In genomic region chr16:31242197-31242596, GRCh38 we compare ENCODE assay signal across 22 cellular contexts. TPM values are rescaled to one million over a fixed set of nuclear protein-coding genes. Genes with fewer than 3 reads are reported as not detected.
DNase-seq lines count a peak whose midpoint lies in the region; ATAC-seq and TF ChIP-seq lines count a peak whose summit lies in the region.
"Had no signal": no experiment of that assay in that cellular context is flagged by ENCODE, and none has a peak within 500 bp of the region (broad histone marks: within the 10 kb centered on the region; RNA-seq: fewer than 3 reads in every experiment).

No MANE protein-coding gene starts in this region.

- no peaks in the 10 kb centered on the region for H4K20me1 ChIP-seq in PC-9 (ENCODE audit: insufficient read depth)
- no peaks in the 10 kb centered on the region for H4K20me1 ChIP-seq in SK-N-SH (ENCODE audit: insufficient read depth)

- no peak overlapping the region for H3K9ac ChIP-seq in SK-N-SH
- H3K9ac ChIP-seq: KMS-11 had no signal

- peaks cover 18% of the 10 kb centered on the region for H3F3A ChIP-seq in PC-9 (ENCODE audit: insufficient read depth, low read depth)
- no peaks in the 10 kb centered on the region for H3F3A ChIP-seq in SK-N-SH (replicated peaks; ENCODE audit: insufficient read depth)

- H3K4me3 ChIP-seq in PC-9 (no peak overlapping the region), SK-N-SH (ENCODE audit: low read depth in 2 of 2, low read length in 1 of 2) (no peak overlapping the region)
- H3K4me3 ChIP-seq: gastroesophageal sphincter, suprapubic skin had no signal

- no peaks in the 10 kb centered on the region for H3K36me3 ChIP-seq in PC-9 (ENCODE audit: low read depth)
- H3K36me3 ChIP-seq in SK-N-SH (replicated peaks in 1 of 2; ENCODE audit: control insufficient read depth in 1 of 2, insufficient read depth in 2 of 2, low read length in 1 of 2) = no peaks in the 10 kb centered on the region
- H3K36me3 ChIP-seq: gastroesophageal sphincter, suprapubic skin had no signal

- no peaks in the 10 kb centered on the region for H3K27me3 ChIP-seq in PC-9 (ENCODE audit: insufficient read depth, low read depth)
- peaks cover 85% of the 10 kb centered on the region for H3K27me3 ChIP-seq in SK-N-SH (ENCODE audit: insufficient read depth)
- H3K27me3 ChIP-seq: suprapubic skin had no signal

- peak overlapping the region; percentile 12 for H3K4me2 ChIP-seq in PC-9
- no peak overlapping the region for H3K4me2 ChIP-seq in SK-N-SH
- H3K4me2 ChIP-seq: KMS-11 had no signal

- H2AFZ ChIP-seq in PC-9 = no peak overlapping the region
- no peak overlapping the region for H2AFZ ChIP-seq in SK-N-SH (ENCODE audit: low read depth)

- H3K27ac ChIP-seq in PC-9 = peak overlapping the region; percentile 57
- no peak overlapping the region for H3K27ac ChIP-seq in epithelial cell of prostate
- H3K27ac ChIP-seq in SK-N-SH (ENCODE audit: low read depth in 2 of 2, low read length in 1 of 2) = no peak overlapping the region
- H3K27ac ChIP-seq: gastroesophageal sphincter, KMS-11, suprapubic skin had no signal

- ATAC-seq in HG03139 (IDR thresholded peaks at IDR 0.05; ENCODE audit: unreplicated experiment) = no peak
- ATAC-seq: activated CD8-positive, alpha-beta T cell treated with anti-CD3 and anti-CD28 coated beads for 36 hours; activated T-cell treated with anti-CD3 and anti-CD28 coated beads, Interleukin-2, amount 50 U/mL, for 4 hours; effector memory CD8-positive, alpha-beta T cell; gastroesophageal sphincter had no signal

- H3K79me2 ChIP-seq in PC-9 (ENCODE audit: low read depth) (no peaks in the 10 kb centered on the region), SK-N-SH (ENCODE audit: insufficient read depth) (no peaks in the 10 kb centered on the region)

- TF ChIP-seq CTCF in PC-9 (conservative IDR thresholded peaks at IDR 0.05) (no peak), SK-N-SH (IDR thresholded peaks at IDR 0.05) (no peak)

- TF ChIP-seq RAD21 in SK-N-SH (IDR thresholded peaks at IDR 0.05; ENCODE audit: low read length) = no peak

- CTCF ChIA-PET in PC-9 (lab: Charles Lee) (interaction anchor here (0.6 kb wide), 1 partner anchor 201 kb away, joined by 5 read pairs; no protein-coding TSS in a partner anchor), SK-N-SH (lab: Yijun Ruan, JAX) (no interaction called here)

- peaks cover 15% of the 10 kb centered on the region for H3K4me1 ChIP-seq in PC-9 (replicated peaks; ENCODE audit: insufficient read depth)
- no peaks in the 10 kb centered on the region for H3K4me1 ChIP-seq in SK-N-SH (ENCODE audit: control insufficient read depth in 1 of 2, insufficient read depth in 2 of 2, low read depth in 1 of 2, low read length in 1 of 2)
- H3K4me1 ChIP-seq: gastroesophageal sphincter, suprapubic skin had no signal

- H3K9me3 ChIP-seq in PC-9 (ENCODE audit: insufficient read depth, low read depth) = no peaks in the 10 kb centered on the region
- no peaks in the 10 kb centered on the region for H3K9me3 ChIP-seq in SK-N-SH
- H3K9me3 ChIP-seq: gastroesophageal sphincter, suprapubic skin had no signal

- BruUV-seq in PC-9 (replicated peaks; lab: Mats Ljungman, UMichigan) = no TSS peak

- POLR2A ChIA-PET in PC-9 (lab: Charles Lee; ENCODE audit: unreplicated experiment) (interaction anchor here (0.7 kb wide), 1 partner anchor 13 kb away, joined by 7 read pairs; no protein-coding TSS in a partner anchor), SK-N-SH (lab: Yijun Ruan, JAX) (no interaction called here)

- intact Hi-C loops in PC-9 (cut with micrococcal nuclease; ENCODE audit: unreplicated experiment) = no loop called here

- no peaks in the 10 kb centered on the region for H3K9me2 ChIP-seq in PC-9 (ENCODE audit: insufficient read depth)
- no peaks in the 10 kb centered on the region for H3K9me2 ChIP-seq in SK-N-SH

- WGBS in SK-N-SH (ENCODE audit: low lambda C conversion rate) = 8% methylated on average over 6 of the region's 6 CpGs

- TF ChIP-seq EP300 in SK-N-SH (IDR thresholded peaks at IDR 0.05; ENCODE audit: borderline replicate concordance in 1 of 2, low read depth in 1 of 2, low read length in 1 of 2) = no peak

- peak; percentile 54 for DNase-seq in CD1c-positive myeloid dendritic cell (ENCODE audit: extremely low spot score)
- peak in 1 of 2 experiments; percentile 89 for DNase-seq in PC-9
- DNase-seq in epithelial cell of prostate (ENCODE audit: low read depth, low spot score) = peak; percentile 16
- peak; percentile 13 for DNase-seq in medulla oblongata (ENCODE audit: extremely low spot score)
- DNase-seq in retina = no peak
- DNase-seq in SK-N-SH = no peak
- DNase-seq in midbrain (lab: John Stamatoyannopoulos, UW) = no peak
- DNase-seq: activated CD4-positive, CD25-positive, alpha-beta regulatory T cell; activated CD8-positive, alpha-beta T cell treated with anti-CD3 and anti-CD28 coated beads for 36 hours; activated T-cell treated with anti-CD3 and anti-CD28 coated beads, Interleukin-2, amount 50 U/mL, for 4 hours; CD4-positive, alpha-beta memory T cell; DMS53; effector memory CD8-positive, alpha-beta T cell; NCI-H1105 treated with DMSO at 0.1 percent for 48 hours; NCI-H2081 treated with DMSO at 0.1 percent for 48 hours; NCI-H510A treated with DMSO at 0.1 percent for 48 hours had no signal

TF ChIP-seq in SK-N-SH, 30 proteins besides CTCF, POLR2A, EP300 and RAD21:
- TF ChIP-seq NFIC (IDR thresholded peaks at IDR 0.05; ENCODE audit: borderline replicate concordance) = no peak
- TF ChIP-seq MEF2A (IDR thresholded peaks at IDR 0.05; ENCODE audit: borderline replicate concordance, low read depth) = no peak
- TF ChIP-seq GABPA (IDR thresholded peaks at IDR 0.05; ENCODE audit: low read depth) = no peak
- TF ChIP-seq MXI1 (IDR thresholded peaks at IDR 0.05; ENCODE audit: low read depth, low read length) = no peak
- TF ChIP-seq POLR2AphosphoS5 (IDR thresholded peaks at IDR 0.05; ENCODE audit: low read depth, low read length) = no peak
- TF ChIP-seq USF2 (IDR thresholded peaks at IDR 0.05; ENCODE audit: borderline replicate concordance, low read depth, low read length) = no peak
- TF ChIP-seq GATA2 (CRISPR knock-in tag; IDR thresholded peaks at IDR 0.05) = no peak
- TF ChIP-seq SIN3A (IDR thresholded peaks at IDR 0.05; ENCODE audit: borderline replicate concordance, low read depth, low read length) = no peak
- no peak for TF ChIP-seq TCF12 (IDR thresholded peaks at IDR 0.05)

RNA-seq across cellular contexts. Expression of gene ITGAM, which starts 17.6 kb away (rescaled TPM):
- 0.90 and 1.3 TPM in 2 replicates for total RNA-seq in PC-9 (2021)
- polyA plus RNA-seq in SK-N-SH (2012; rRNA removed) = under 0.01 and 0.02 TPM in 2 replicates
- 0.03 TPM in 1 of 2 replicates, not detected in the other for polyA plus RNA-seq in SK-N-SH (2012; cell fraction: cytosol; rRNA removed)
- polyA plus RNA-seq in SK-N-SH (2012; cell fraction: nucleus; rRNA removed) = 0.06 TPM in 2 replicates
- total RNA-seq: neural crest cell had no signal
- polyA plus RNA-seq: AG04450 had no signal

RNA-seq across cellular contexts. Expression of gene PYDC1, which starts 25.3 kb away (rescaled TPM):
- total RNA-seq in PC-9 (2021) = not detected in 2 replicates
- polyA plus RNA-seq in SK-N-SH (2012; rRNA removed) = not detected in 2 replicates
- not detected in 2 replicates for polyA plus RNA-seq in SK-N-SH (2012; cell fraction: cytosol; rRNA removed)
- polyA plus RNA-seq in SK-N-SH (2012; cell fraction: nucleus; rRNA removed) = not detected in 2 replicates
- total RNA-seq: activated CD8-positive, alpha-beta T cell treated with anti-CD3 and anti-CD28 coated beads for 36 hours; activated T-cell treated with anti-CD3 and anti-CD28 coated beads, Interleukin-2, amount 50 U/mL, for 4 hours; CD4-positive, alpha-beta memory T cell; neural crest cell had no signal
- polyA plus RNA-seq: AG04450; CD4-positive, alpha-beta memory T cell had no signal

RNA-seq across cellular contexts. Expression of gene TRIM72, which starts 28.3 kb away (rescaled TPM):
- total RNA-seq in PC-9 (2021) = 0.09 TPM in 1 of 2 replicates, not detected in the other
- under 0.01 TPM in 1 of 2 replicates, not detected in the other for polyA plus RNA-seq in SK-N-SH (2012; rRNA removed)
- polyA plus RNA-seq in SK-N-SH (2012; cell fraction: cytosol; rRNA removed) = not detected in 2 replicates
- polyA plus RNA-seq in SK-N-SH (2012; cell fraction: nucleus; rRNA removed) = 0.01 and 0.02 TPM in 2 replicates
- total RNA-seq: activated CD8-positive, alpha-beta T cell treated with anti-CD3 and anti-CD28 coated beads for 36 hours; activated T-cell treated with anti-CD3 and anti-CD28 coated beads, Interleukin-2, amount 50 U/mL, for 4 hours; CD4-positive, alpha-beta memory T cell had no signal
- polyA plus RNA-seq: AG04450; CD4-positive, alpha-beta memory T cell had no signal

RNA-seq across cellular contexts. Expression of gene PYCARD, which starts 39.6 kb away (rescaled TPM):
- 72.9 and 107 TPM in 2 replicates for total RNA-seq in PC-9 (2021)
- 0.28 and 0.42 TPM in 2 replicates for polyA plus RNA-seq in SK-N-SH (2012; rRNA removed)
- 0.35 and 0.50 TPM in 2 replicates for polyA plus RNA-seq in SK-N-SH (2012; cell fraction: cytosol; rRNA removed)
- 0.10 and 0.75 TPM in 2 replicates for polyA plus RNA-seq in SK-N-SH (2012; cell fraction: nucleus; rRNA removed)

Comparison
In these comparisons a context has a peak if more than half of its experiments do, and no peak if none do; other contexts are left out.
1. DNase-seq: peak in CD1c-positive myeloid dendritic cell (single experiment), epithelial cell of prostate (single experiment) and medulla oblongata (single experiment); none in retina (single experiment), SK-N-SH (single experiment) and midbrain (single experiment).